11 cellular contexts compared by ENCODE assay signal in the genomic region with DNA sequence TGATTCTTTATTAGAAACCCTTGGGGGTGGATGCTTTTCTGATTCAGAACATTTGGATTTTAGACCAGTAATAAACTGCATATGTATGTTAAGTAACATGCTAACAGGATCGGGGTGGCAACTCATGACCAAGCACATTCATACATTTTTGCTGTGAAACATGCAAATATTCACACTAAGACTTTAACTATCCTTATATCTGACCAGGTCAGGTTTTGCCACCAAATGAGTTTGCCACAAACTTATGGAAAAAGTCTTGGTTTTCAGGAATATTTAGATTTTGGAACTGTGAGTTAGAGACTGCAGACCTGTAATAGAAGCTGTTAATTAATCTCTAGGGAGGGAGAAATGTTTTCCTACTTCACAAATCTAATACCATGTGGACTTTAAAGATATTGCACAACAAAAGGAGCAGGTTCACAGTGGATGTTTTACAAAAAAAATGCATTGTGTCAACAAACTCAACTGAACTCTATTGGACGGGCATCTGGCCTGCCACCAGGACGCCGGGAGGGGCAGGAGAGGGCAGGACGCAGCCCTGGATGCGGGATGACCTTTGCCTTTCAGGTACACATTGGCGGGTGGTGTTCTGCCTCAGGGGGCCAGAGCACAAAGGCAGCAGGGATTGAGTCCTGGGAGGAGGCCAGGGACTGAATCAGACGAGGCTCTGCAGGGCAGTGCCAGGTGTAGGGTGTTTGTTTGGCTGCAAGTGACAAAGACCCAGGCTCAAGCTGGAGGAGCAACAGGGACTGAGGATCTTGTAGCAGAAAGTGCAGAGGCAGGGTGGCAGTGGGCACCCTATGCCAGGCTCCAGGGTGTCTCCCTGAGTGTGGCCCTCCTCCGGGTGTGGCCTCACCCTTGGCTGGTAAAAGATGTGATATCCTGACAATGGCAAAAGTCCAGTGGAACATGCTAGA. TPM values are rescaled to one million over a fixed set of nuclear protein-coding genes. Genes with fewer than 3 reads are reported as not detected.
DNase-seq lines count a peak whose midpoint lies in the region; ATAC-seq and TF ChIP-seq lines count a peak whose summit lies in the region.
"Had no signal": no experiment of that assay in that cellular context is flagged by ENCODE, and none has a peak within 500 bp of the region (broad histone marks: within the 10 kb centered on the region; RNA-seq: fewer than 3 reads in every experiment).

No MANE protein-coding gene starts in this region.

- no peak overlapping the region for H3K4me3 ChIP-seq in thymus (ENCODE audit: low read length)
- H3K4me3 ChIP-seq: heart right ventricle had no signal

- TF ChIP-seq CTCF in activated CD8-positive, alpha-beta T cell treated with anti-CD3 and anti-CD28 coated beads for 36 hours (IDR thresholded peaks at IDR 0.05), result no peak

- H3K4me1 Mint-ChIP-seq in activated CD8-positive, alpha-beta T cell treated with anti-CD3 and anti-CD28 coated beads, Interleukin-2, amount 10 ng/mL, durations not matched to agents 7 days and 5 days (ENCODE audit: low read depth), result no peaks in the 10 kb centered on the region
- H3K4me1 Mint-ChIP-seq in activated CD8-positive, alpha-beta T cell treated with anti-CD3 and anti-CD28 coated beads for 36 hours (ENCODE audit: low read depth), result no peaks in the 10 kb centered on the region
- H3K4me1 Mint-ChIP-seq: activated CD4-positive, alpha-beta T cell treated with anti-CD3 and anti-CD28 coated beads for 36 hours had no signal

- no peaks in the 10 kb centered on the region for H3K9me3 ChIP-seq in thymus (ENCODE audit: control insufficient read depth)
- H3K9me3 ChIP-seq: heart right ventricle had no signal

- H3K4me1 ChIP-seq in thymus (ENCODE audit: control insufficient read depth, insufficient read depth, low read length), result peaks cover 47% of the 10 kb centered on the region

- H3K27me3 ChIP-seq in layer of hippocampus (ENCODE audit: control insufficient read depth, insufficient read depth, low read length) (no peaks in the 10 kb centered on the region), thymus (ENCODE audit: control insufficient read depth, insufficient read depth) (no peaks in the 10 kb centered on the region)
- H3K27me3 ChIP-seq: heart right ventricle had no signal

- intact Hi-C loops in activated CD8-positive, alpha-beta T cell treated with anti-CD3 and anti-CD28 coated beads for 36 hours (cut with micrococcal nuclease), result no loop called here

- ATAC-seq in activated CD8-positive, alpha-beta T cell treated with anti-CD3 and anti-CD28 coated beads, Interleukin-2, amount 10 ng/mL, durations not matched to agents 7 days and 5 days, result no peak
- no peak for ATAC-seq in activated CD8-positive, alpha-beta T cell treated with anti-CD3 and anti-CD28 coated beads for 36 hours
- ATAC-seq: activated CD4-positive, alpha-beta T cell treated with anti-CD3 and anti-CD28 coated beads for 36 hours had no signal

- no peaks in the 10 kb centered on the region for H3K9me3 Mint-ChIP-seq in activated CD8-positive, alpha-beta T cell treated with anti-CD3 and anti-CD28 coated beads, Interleukin-2, amount 10 ng/mL, durations not matched to agents 7 days and 5 days (ENCODE audit: insufficient read depth)
- no peaks in the 10 kb centered on the region for H3K9me3 Mint-ChIP-seq in activated CD8-positive, alpha-beta T cell treated with anti-CD3 and anti-CD28 coated beads for 36 hours

- DNase-seq in activated CD8-positive, alpha-beta T cell treated with anti-CD3 and anti-CD28 coated beads, Interleukin-2, amount 10 ng/mL, durations not matched to agents 7 days and 5 days, result peak; percentile 6
- no peak for DNase-seq in activated CD8-positive, alpha-beta T cell treated with anti-CD3 and anti-CD28 coated beads for 36 hours
- DNase-seq in SHP77 (lab: John Stamatoyannopoulos, UW) (peak; percentile 13 to 36), midbrain (lab: John Stamatoyannopoulos, UW) (no peak)
- DNase-seq in activated CD4-positive, alpha-beta T cell treated with anti-CD3 and anti-CD28 coated beads for 48 hours, result no peak
- DNase-seq in activated naive CD4-positive, alpha-beta T cell treated with Interleukin-2 at 50 U/mL for 16 hours, result no peak
- DNase-seq: activated CD4-positive, alpha-beta T cell treated with anti-CD3 and anti-CD28 coated beads for 36 hours; GOT3 had no signal

- H3K36me3 Mint-ChIP-seq in activated CD8-positive, alpha-beta T cell treated with anti-CD3 and anti-CD28 coated beads, Interleukin-2, amount 10 ng/mL, durations not matched to agents 7 days and 5 days (ENCODE audit: low read depth), result no peaks in the 10 kb centered on the region
- H3K36me3 Mint-ChIP-seq in activated CD8-positive, alpha-beta T cell treated with anti-CD3 and anti-CD28 coated beads for 36 hours (ENCODE audit: low read depth), result no peaks in the 10 kb centered on the region

- H3K27ac ChIP-seq in layer of hippocampus (ENCODE audit: low read depth, low read length) (peak overlapping the region; percentile 82), thymus (ENCODE audit: low read depth) (peak overlapping the region; percentile 36)
- H3K27ac ChIP-seq: heart right ventricle had no signal

- peaks cover 30% of the 10 kb centered on the region for H3K27me3 Mint-ChIP-seq in activated CD8-positive, alpha-beta T cell treated with anti-CD3 and anti-CD28 coated beads, Interleukin-2, amount 10 ng/mL, durations not matched to agents 7 days and 5 days (ENCODE audit: low read depth)
- peaks cover 2% of the 10 kb centered on the region for H3K27me3 Mint-ChIP-seq in activated CD8-positive, alpha-beta T cell treated with anti-CD3 and anti-CD28 coated beads for 36 hours
- H3K27me3 Mint-ChIP-seq: activated CD4-positive, alpha-beta T cell treated with anti-CD3 and anti-CD28 coated beads for 36 hours had no signal

- H3K27ac Mint-ChIP-seq in activated CD8-positive, alpha-beta T cell treated with anti-CD3 and anti-CD28 coated beads, Interleukin-2, amount 10 ng/mL, durations not matched to agents 7 days and 5 days, result no peak overlapping the region
- no peak overlapping the region for H3K27ac Mint-ChIP-seq in activated CD8-positive, alpha-beta T cell treated with anti-CD3 and anti-CD28 coated beads for 36 hours
- H3K27ac Mint-ChIP-seq: activated CD4-positive, alpha-beta T cell treated with anti-CD3 and anti-CD28 coated beads for 36 hours had no signal

- whole genome bisulfite sequencing in thymus, result 94% methylated on average over 9 of the region's 9 CpGs

- H3K36me3 ChIP-seq in thymus (ENCODE audit: control insufficient read depth, insufficient read depth), result no peaks in the 10 kb centered on the region
- H3K36me3 ChIP-seq: heart right ventricle had no signal

- POLR2A ChIA-PET in activated CD8-positive, alpha-beta T cell treated with anti-CD3 and anti-CD28 coated beads, Interleukin-2, amount 10 ng/mL, durations not matched to agents 7 days and 5 days (lab: Charles Lee), result no interaction called here
- POLR2A ChIA-PET in activated CD8-positive, alpha-beta T cell treated with anti-CD3 and anti-CD28 coated beads for 36 hours (lab: Charles Lee), result no interaction called here

- CTCF ChIA-PET in activated CD8-positive, alpha-beta T cell treated with anti-CD3 and anti-CD28 coated beads, Interleukin-2, amount 10 ng/mL, durations not matched to agents 7 days and 5 days (lab: Charles Lee), result interaction anchor here (1.7 kb wide), 1 partner anchor 29 kb away, joined by 5 read pairs; no protein-coding TSS in a partner anchor
- CTCF ChIA-PET in activated CD8-positive, alpha-beta T cell treated with anti-CD3 and anti-CD28 coated beads for 36 hours (lab: Charles Lee), result interaction anchor here (1.3 kb wide), 1 partner anchor 14 kb away, joined by 3 read pairs; no protein-coding TSS in a partner anchor

- H3K4me3 Mint-ChIP-seq in activated CD8-positive, alpha-beta T cell treated with anti-CD3 and anti-CD28 coated beads, Interleukin-2, amount 10 ng/mL, durations not matched to agents 7 days and 5 days, result no peak overlapping the region
- no peak overlapping the region for H3K4me3 Mint-ChIP-seq in activated CD8-positive, alpha-beta T cell treated with anti-CD3 and anti-CD28 coated beads for 36 hours
- H3K4me3 Mint-ChIP-seq: activated CD4-positive, alpha-beta T cell treated with anti-CD3 and anti-CD28 coated beads for 36 hours had no signal

RNA-seq across cellular contexts. Expression of a gene that starts 30.1 kb away (rescaled TPM):
- total RNA-seq in activated CD8-positive, alpha-beta T cell treated with anti-CD3 and anti-CD28 coated beads, Interleukin-2, amount 10 ng/mL, durations not matched to agents 7 days and 5 days, result 100 to 1,000 TPM; 214 to 215 TPM
- 100 to 1,000 TPM; 163 to 175 TPM for total RNA-seq in activated CD8-positive, alpha-beta T cell treated with anti-CD3 and anti-CD28 coated beads for 36 hours
- 107 TPM for polyA plus RNA-seq in thymus

Comparison
In these comparisons a context has a peak if more than half of its experiments do, and no peak if none do; other contexts are left out.
1. DNase-seq: peak in activated CD8-positive, alpha-beta T cell treated with anti-CD3 and anti-CD28 coated beads, Interleukin-2, amount 10 ng/mL, durations not matched to agents 7 days and 5 days (single experiment) and SHP77 (2 of 2); none in activated CD8-positive, alpha-beta T cell treated with anti-CD3 and anti-CD28 coated beads for 36 hours (single experiment), activated CD4-positive, alpha-beta T cell treated with anti-CD3 and anti-CD28 coated beads for 48 hours (single experiment), activated naive CD4-positive, alpha-beta T cell treated with Interleukin-2 at 50 U/mL for 16 hours (single experiment) and midbrain (single experiment).